ENCODE assay signal across 14 cellular contexts in the genomic region with DNA sequence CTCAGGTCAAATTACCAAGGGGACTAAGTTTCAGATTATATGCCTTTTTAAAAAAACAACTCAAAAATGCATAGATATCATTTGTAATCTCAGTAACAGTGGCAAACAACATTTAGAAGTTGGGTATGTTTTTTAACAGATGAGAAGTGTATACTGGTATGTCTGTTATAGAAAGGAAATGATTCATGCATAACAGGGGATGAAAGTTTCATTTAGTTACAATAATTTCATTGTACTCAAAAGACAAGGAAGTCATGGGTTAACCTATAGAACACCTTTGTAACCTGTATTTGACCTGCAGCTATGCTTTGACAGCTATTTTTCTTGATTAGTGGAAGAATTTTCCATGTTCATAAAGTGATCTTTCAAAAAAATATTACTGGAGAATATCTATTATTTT. TPM values are rescaled to one million over a fixed set of nuclear protein-coding genes. Genes with fewer than 3 reads are reported as not detected.
A peak's percentile ranks its signal among the peaks of the same experiment; 100 is the strongest.
DNase-seq lines count a peak whose midpoint lies in the region; FAIRE-seq and TF ChIP-seq lines count a peak whose summit lies in the region.
"Had no signal": no experiment of that assay in that cellular context is flagged by ENCODE, and none has a peak within 500 bp of the region (broad histone marks: within the 10 kb centered on the region; RNA-seq: fewer than 3 reads in every experiment).

No MANE protein-coding gene starts in this region.

- H3K4me3 ChIP-seq in endothelial cell of umbilical vein (replicated peaks in 1 of 3; ENCODE audit: insufficient read depth in 1 of 3, low read depth in 1 of 3, low read length in 3 of 3), result no peak overlapping the region
- H3K4me3 ChIP-seq in transverse colon, result no peak overlapping the region
- H3K4me3 ChIP-seq: coronary artery had no signal

- TF ChIP-seq POLR2A in endothelial cell of umbilical vein (IDR thresholded peaks at IDR 0.05; ENCODE audit: low read depth, low read length) (no peak), transverse colon (IDR thresholded peaks at IDR 0.05) (no peak)

- TF ChIP-seq EP300 in transverse colon (IDR thresholded peaks at IDR 0.05; ENCODE audit: low read depth), result no peak

- H4K20me1 ChIP-seq in endothelial cell of umbilical vein (replicated peaks; ENCODE audit: control insufficient read depth, extremely low read depth, insufficient read depth, low read length), result no peaks in the 10 kb centered on the region

- no TSS peak for BruUV-seq in endothelial cell of umbilical vein (replicated peaks; lab: Mats Ljungman, UMichigan)

- no peaks in the 10 kb centered on the region for H3K9me3 ChIP-seq in endothelial cell of umbilical vein (replicated peaks; ENCODE audit: control insufficient read depth, insufficient read depth, low read length)
- H3K9me3 ChIP-seq in transverse colon, result no peaks in the 10 kb centered on the region
- H3K9me3 ChIP-seq: BE2C had no signal

- H3K4me1 ChIP-seq in endothelial cell of umbilical vein (ENCODE audit: control insufficient read depth, extremely low read depth, insufficient read depth, low read length) (peaks cover 35% of the 10 kb centered on the region), transverse colon (peaks cover 0 to 21% (median 9%) of the 10 kb centered on the region in 4 donors)

- intact Hi-C loops in endothelial cell of umbilical vein (cut with micrococcal nuclease), result loop anchor here (1.0 to 2.0 kb wide), 2 partner anchors 8 to 389 kb away; no protein-coding TSS in a partner anchor
- intact Hi-C loops in transverse colon (cut with DNase I; ENCODE audit: low total_unique reads), result loop anchor here (10.0 kb wide), 1 partner anchor 429 kb away; no protein-coding TSS in a partner anchor

- H3K79me2 ChIP-seq in endothelial cell of umbilical vein (ENCODE audit: control insufficient read depth, insufficient read depth, low read length), result no peaks in the 10 kb centered on the region

- H3K36me3 ChIP-seq in endothelial cell of umbilical vein (ENCODE audit: control insufficient read depth in 2 of 2, extremely low read depth in 1 of 2, insufficient read depth in 2 of 2, low read length in 2 of 2) (no peaks in the 10 kb centered on the region), transverse colon (no peaks in the 10 kb centered on the region)

- no peak for TF ChIP-seq CTCF in endothelial cell of umbilical vein (IDR thresholded peaks at IDR 0.05; ENCODE audit: extremely low read depth in 1 of 2, insufficient read depth in 1 of 2, low read depth in 1 of 2, low read length in 2 of 2)
- no peak for TF ChIP-seq CTCF in transverse colon (IDR thresholded peaks at IDR 0.05)

- in situ Hi-C loops in transverse colon (cut with MboI; ENCODE audit: low pct_ligation_motif_present in 1 of 4, low pct_unique_long_range_greater_than_20kb in 1 of 4, low sequenced_read_pairs in 3 of 4), result loop anchor here in 3 of 4 donors (10.0 kb wide), 2 partner anchors 209 to 429 kb away; a partner anchor contains a TSS

- dilution Hi-C loops in endothelial cell of umbilical vein (cut with MboI; ENCODE audit: extremely low pct_ligation_motif_present, low sequenced_read_pairs), result no loop called here

- H3K4me2 ChIP-seq in endothelial cell of umbilical vein (ENCODE audit: insufficient read depth, low read length), result peak overlapping the region; percentile 90

- DNase-seq in A172 (ENCODE audit: low spot score) (peak; percentile 55), ELR (ENCODE audit: low read depth) (peak; percentile 78), SW 1271 (lab: John Stamatoyannopoulos, UW) (peak; percentile 47 to 91), endothelial cell of umbilical vein (ENCODE audit: low read depth, low spot score) (peak; percentile 81), MV-4-11 (lab: John Stamatoyannopoulos, UW) (no peak), GM19238 (ENCODE audit: insufficient read length, low spot score) (no peak), NCI-H146 treated with DMSO at 0.1 percent for 48 hours (lab: John Stamatoyannopoulos, UW; ENCODE audit: unreplicated experiment) (no peak), transverse colon (no peak)
- DNase-seq: BE2C, foreskin fibroblast, islet precursor cell, NCI-H2081 had no signal

- no peaks in the 10 kb centered on the region for H3K9me1 ChIP-seq in endothelial cell of umbilical vein (replicated peaks; ENCODE audit: control insufficient read depth, extremely low read depth, insufficient read depth, low read length)

- H3K27me3 ChIP-seq in endothelial cell of umbilical vein (ENCODE audit: control insufficient read depth in 2 of 2, insufficient read depth in 2 of 2, low read length in 2 of 2) (no peaks in the 10 kb centered on the region), transverse colon (no peaks in the 10 kb centered on the region)
- H3K27me3 ChIP-seq: BE2C had no signal

- peak overlapping the region; percentile 60 for H3K9ac ChIP-seq in endothelial cell of umbilical vein (replicated peaks; ENCODE audit: extremely low read depth, insufficient read depth, low read length)

- no peak overlapping the region for H2AFZ ChIP-seq in endothelial cell of umbilical vein (ENCODE audit: low read depth, low read length)

- H3K27ac ChIP-seq in endothelial cell of umbilical vein (ENCODE audit: insufficient read depth, low read depth, low read length) (peak overlapping the region; percentile 80), transverse colon (no peak overlapping the region)
- H3K27ac ChIP-seq: coronary artery had no signal

- POLR2A ChIA-PET in endothelial cell of umbilical vein (lab: Charles Lee), result interaction anchor here (0.5 kb wide), 1 partner anchor 648 kb away, joined by 5 read pairs; no protein-coding TSS in a partner anchor

- CTCF ChIA-PET in endothelial cell of umbilical vein (lab: Charles Lee), result interaction anchor here (1.0 to 2.5 kb wide), 4 partner anchors 14 to 207 kb away, joined by 3 to 7 read pairs (median 4); no protein-coding TSS in a partner anchor

- FAIRE-seq in endothelial cell of umbilical vein (lab: Jason Lieb, UNC), result peak; percentile 85
- FAIRE-seq: urothelium cell line had no signal

TF ChIP-seq in endothelial cell of umbilical vein, 7 proteins besides CTCF, POLR2A, EP300 and RAD21:
- TF ChIP-seq JUN (IDR thresholded peaks at IDR 0.05; ENCODE audit: borderline replicate concordance, insufficient read depth, insufficient read length, low read depth) (peak; percentile 87), FOS (IDR thresholded peaks at IDR 0.05; ENCODE audit: borderline replicate concordance, insufficient read depth, low read length) (peak; percentile 67), EZH2 (IDR thresholded peaks at IDR 0.05; ENCODE audit: borderline replicate concordance, low read depth, low read length, severe bottlenecking) (no peak)

RNA-seq across cellular contexts. Expression of a gene that starts 35.4 kb away (rescaled TPM):
- 16.2 and 18.4 TPM in 2 replicates for total RNA-seq in A172 (2014; rRNA removed; shearing (Covaris generic))
- total RNA-seq in endothelial cell of umbilical vein, result 26.9 and 27.6 TPM in 2 replicates
- 6.6 and 9.1 TPM in 2 replicates for polyA plus RNA-seq in endothelial cell of umbilical vein
- 6.9 and 13.2 TPM in 2 replicates for polyA plus RNA-seq in endothelial cell of umbilical vein (2011; cell fraction: cytosol; rRNA removed)
- polyA plus RNA-seq in endothelial cell of umbilical vein (2011; cell fraction: nucleus; rRNA removed), result 19.6 and 28.8 TPM in 2 replicates
- 13.6 and 18.9 TPM in 2 replicates for polyA plus RNA-seq in endothelial cell of umbilical vein (2012)
- 8.3 and 9.1 TPM in 2 replicates for polyA minus RNA-seq in endothelial cell of umbilical vein
- 7.4 TPM for polyA minus RNA-seq in endothelial cell of umbilical vein (2011; cell fraction: cytosol; rRNA and poly(A)+ RNA removed)
- 31.7 and 42.9 TPM in 2 replicates for polyA minus RNA-seq in endothelial cell of umbilical vein (2011; cell fraction: nucleus; rRNA and poly(A)+ RNA removed)
- total RNA-seq in transverse colon, result 10 to 100 TPM in 3 of 4 donors, 1 to 10 TPM in 1; 6.8 to 32.6 (median 15.3) TPM

Comparison
In these comparisons a context has a peak if more than half of its experiments do, and no peak if none do; other contexts are left out.
1. DNase-seq: peak in A172 (single experiment), ELR (single experiment), SW 1271 (2 of 2) and endothelial cell of umbilical vein (single experiment); none in MV-4-11 (single experiment), GM19238 (single experiment), NCI-H146 treated with DMSO at 0.1 percent for 48 hours (single experiment) and transverse colon (single experiment).